8 cellular contexts compared by ENCODE assay signal in genomic region chr12:95473440-95473946, GRCh38. TPM values are rescaled to one million over a fixed set of nuclear protein-coding genes. Genes with fewer than 3 reads are reported as not detected.
A peak's percentile ranks its signal among the peaks of the same experiment; 100 is the strongest.
DNase-seq lines count a peak whose midpoint lies in the region; ATAC-seq and TF ChIP-seq lines count a peak whose summit lies in the region.

No MANE protein-coding gene starts in this region.

- in situ Hi-C loops in mammary epithelial cell (cut with MboI; ENCODE audit: low sequenced_read_pairs in 2 of 2): no loop called here

- peak overlapping the region; percentile 70 for H3K4me3 ChIP-seq in RWPE2 (ENCODE audit: severe bottlenecking)
- H3K4me3 ChIP-seq in mammary epithelial cell (replicated peaks in 1 of 3; ENCODE audit: insufficient read depth in 1 of 3, low read depth in 2 of 3, low read length in 3 of 3): peak overlapping the region; percentile 69 to 99 (median 89)

- H2AFZ ChIP-seq in mammary epithelial cell (ENCODE audit: low read depth, low read length): peak overlapping the region; percentile 91

- H3K27ac ChIP-seq in RWPE2 (ENCODE audit: poor library complexity, severe bottlenecking) (peak overlapping the region; percentile 74), mammary epithelial cell (ENCODE audit: insufficient read depth, low read depth, low read length) (peak overlapping the region; percentile 85)

- CTCF ChIA-PET in mammary epithelial cell (lab: Charles Lee; ENCODE audit: low non-redundant PET): no interaction called here

- peak overlapping the region; percentile 99 for H3K9ac ChIP-seq in mammary epithelial cell (ENCODE audit: insufficient read depth, low read length)

- H3K79me2 ChIP-seq in mammary epithelial cell (ENCODE audit: insufficient read depth, low read length): peaks cover 47% of the 10 kb centered on the region

- ATAC-seq in GM21381 (IDR thresholded peaks at IDR 0.05; ENCODE audit: unreplicated experiment) (peak; percentile 36), RWPE2 (ENCODE audit: low read depth) (peak; percentile 52)

- BruUV-seq in mammary epithelial cell (replicated peaks; lab: Mats Ljungman, UMichigan): no TSS peak

- peak overlapping the region; percentile 80 for H3K4me2 ChIP-seq in mammary epithelial cell (ENCODE audit: insufficient read depth, low read depth, low read length)

- peak; percentile 42 for DNase-seq in Daoy (ENCODE audit: low read depth)
- DNase-seq in HS-5 (ENCODE audit: low read depth): peak; percentile 29
- no peak for DNase-seq in RWPE2 (ENCODE audit: low spot score)
- DNase-seq in mammary epithelial cell: peak; percentile 56
- peak; percentile 33 for DNase-seq in iris pigment epithelial cell (ENCODE audit: low read depth)
- DNase-seq in stimulated activated CD4-positive, alpha-beta T cell treated with anti-CD3 and anti-CD28 coated beads, Interleukin-12 subunit alpha, Interleukin-12 subunit beta, amount 100 ng/mL, for 4 hours: peak; percentile 17
- no peak for DNase-seq in activated CD4-positive, CD25-positive, alpha-beta regulatory T cell (lab: John Stamatoyannopoulos, UW)

- no peaks in the 10 kb centered on the region for H3K9me3 ChIP-seq in RWPE2 (ENCODE audit: severe bottlenecking)
- H3K9me3 ChIP-seq in mammary epithelial cell (replicated peaks; ENCODE audit: insufficient read depth, low read length): no peaks in the 10 kb centered on the region

- dilution Hi-C loops in mammary epithelial cell (cut with HindIII; ENCODE audit: low sequenced_read_pairs): no loop called here

- H3K4me1 ChIP-seq in RWPE2 (ENCODE audit: insufficient read depth, poor library complexity, severe bottlenecking): no peaks in the 10 kb centered on the region
- H3K4me1 ChIP-seq in mammary epithelial cell (ENCODE audit: insufficient read depth, low read length): peaks cover 5% of the 10 kb centered on the region

- H4K20me1 ChIP-seq in mammary epithelial cell (ENCODE audit: insufficient read depth, low read length): no peaks in the 10 kb centered on the region

- H3K27me3 ChIP-seq in RWPE2 (ENCODE audit: insufficient read depth, poor library complexity, severe bottlenecking) (no peaks in the 10 kb centered on the region), mammary epithelial cell (ENCODE audit: insufficient read depth, low read length) (no peaks in the 10 kb centered on the region)

- TF ChIP-seq CTCF in RWPE2 (IDR thresholded peaks at IDR 0.05; ENCODE audit: poor library complexity, severe bottlenecking) (no peak), mammary epithelial cell (conservative IDR thresholded peaks at IDR 0.05 in 1 of 2, IDR thresholded peaks at IDR 0.05 in 1 of 2; ENCODE audit: extremely low read depth in 1 of 2, insufficient read depth in 1 of 2, low read depth in 1 of 2, low read length in 2 of 2) (no peak)

- under 1% methylated on average over 25 of the region's 25 CpGs for WGBS in mammary epithelial cell (ENCODE audit: low coverage, missing lambda C conversion rate)

- H3K36me3 ChIP-seq in RWPE2 (ENCODE audit: low read depth) (peaks cover 30% of the 10 kb centered on the region), mammary epithelial cell (ENCODE audit: insufficient read depth, low read length) (peaks cover 9% of the 10 kb centered on the region)

- intact Hi-C loops in mammary epithelial cell (cut with micrococcal nuclease): loop anchor here (2.0 to 5.0 kb wide), 4 partner anchors 87 to 356 kb away; partner anchors contain the start of genes FGD6 and VEZT

RNA-seq across cellular contexts. Expression of gene METAP2, which starts 0.5 kb away (rescaled TPM):
- total RNA-seq in Daoy (2014; rRNA removed; shearing (Covaris generic)): 175 and 227 TPM in 2 replicates
- 10 to 100 TPM; 42.0 to 89.8 TPM for total RNA-seq in mammary epithelial cell
- 64.5 TPM for polyA plus RNA-seq in mammary epithelial cell
- 45.3 TPM for polyA minus RNA-seq in mammary epithelial cell

Comparison
In these comparisons a context has a peak if more than half of its experiments do, and no peak if none do; other contexts are left out.
1. DNase-seq: peak in Daoy (single experiment), HS-5 (single experiment), mammary epithelial cell (single experiment), iris pigment epithelial cell (single experiment) and stimulated activated CD4-positive, alpha-beta T cell treated with anti-CD3 and anti-CD28 coated beads, Interleukin-12 subunit alpha, Interleukin-12 subunit beta, amount 100 ng/mL, for 4 hours (single experiment); none in RWPE2 (single experiment) and activated CD4-positive, CD25-positive, alpha-beta regulatory T cell (0 of 4).